In the genomic region with DNA sequence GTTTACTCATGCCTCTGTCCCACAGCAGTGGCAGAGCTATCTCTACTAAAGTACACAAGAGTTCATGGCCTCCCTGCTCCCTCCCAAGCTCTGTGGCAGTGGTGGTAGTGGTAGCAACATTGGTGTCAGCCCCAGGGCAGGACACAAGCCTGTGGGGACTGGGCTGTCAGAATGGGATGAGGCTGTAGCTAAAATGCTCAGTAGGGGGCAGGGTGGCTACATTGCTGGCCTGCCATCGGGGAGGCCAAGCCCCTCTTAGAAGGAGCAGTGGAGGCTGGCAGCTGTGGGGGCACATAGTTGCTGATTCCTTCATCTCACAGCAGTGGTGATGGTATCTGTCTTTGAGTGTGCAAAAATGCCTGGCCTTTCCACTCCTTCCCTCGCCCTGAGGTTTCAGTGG, we compare ENCODE assay signal across 35 cellular contexts.
DNase-seq lines count a peak whose midpoint lies in the region; ATAC-seq and TF ChIP-seq lines count a peak whose summit lies in the region.
"Had no signal": no experiment of that assay in that cellular context is flagged by ENCODE, and none has a peak within 500 bp of the region (broad histone marks: within the 10 kb centered on the region; RNA-seq: fewer than 3 reads in every experiment).

No MANE protein-coding gene starts in this region.

- no peaks in the 10 kb centered on the region for H3K27me3 ChIP-seq in uterus
- H3K27me3 ChIP-seq in gastrocnemius medialis = no peaks in the 10 kb centered on the region
- H3K27me3 ChIP-seq: adrenal gland, body of pancreas, esophagus muscularis mucosa, foreskin keratinocyte, heart right ventricle, suprapubic skin, upper lobe of left lung had no signal

- no peaks in the 10 kb centered on the region for H3K4me1 ChIP-seq in uterus
- no peaks in the 10 kb centered on the region for H3K4me1 ChIP-seq in gastrocnemius medialis
- H3K4me1 ChIP-seq: adrenal gland, body of pancreas, esophagus muscularis mucosa, foreskin keratinocyte, heart right ventricle, lower lobe of right lung, prostate gland, suprapubic skin, upper lobe of left lung had no signal

- H3K36me3 Mint-ChIP-seq in stimulated activated memory B cell treated with anti-CD40 and anti-IgM and Interleukin-4, amounts not matched to agents 10 μg/mL and 1 μg/mL and 100 μg/mL, for 72 hours = no peaks in the 10 kb centered on the region
- H3K36me3 Mint-ChIP-seq: activated naive CD4-positive, alpha-beta T cell treated with anti-CD3 and anti-CD28 coated beads, Interleukin-2, amount 10 ng/mL, durations not matched to agents 7 days and 5 days; CD14-positive monocyte; naive thymus-derived CD4-positive, alpha-beta T cell had no signal

- no peak overlapping the region for H3K4me3 Mint-ChIP-seq in stimulated activated memory B cell treated with anti-CD40 and anti-IgM and Interleukin-4, amounts not matched to agents 10 μg/mL and 1 μg/mL and 100 μg/mL, for 72 hours
- H3K4me3 Mint-ChIP-seq: activated CD4-positive, alpha-beta memory T cell treated with anti-CD3 and anti-CD28 coated beads, Interleukin-2, amount 10 ng/mL, durations not matched to agents 7 days and 5 days; activated naive CD4-positive, alpha-beta T cell treated with anti-CD3 and anti-CD28 coated beads, Interleukin-2, amount 10 ng/mL, durations not matched to agents 7 days and 5 days; CD14-positive monocyte; central memory CD8-positive, alpha-beta T cell; dendritic cell treated with granulocyte-macrophage colony-stimulating factor and Interleukin-4, amounts not matched to agents 40 ng/mL and 50 ng/mL, for 4 days; naive thymus-derived CD4-positive, alpha-beta T cell had no signal

- ATAC-seq in stimulated activated memory B cell treated with anti-CD40 and anti-IgM and Interleukin-4, amounts not matched to agents 10 μg/mL and 1 μg/mL and 100 μg/mL, for 72 hours = peak; percentile 34
- ATAC-seq in gastrocnemius medialis = no peak
- ATAC-seq: body of pancreas; foreskin keratinocyte; naive thymus-derived CD4-positive, alpha-beta T cell; Right ventricle myocardium inferior had no signal

- no peak overlapping the region for H3K27ac Mint-ChIP-seq in stimulated activated memory B cell treated with anti-CD40 and anti-IgM and Interleukin-4, amounts not matched to agents 10 μg/mL and 1 μg/mL and 100 μg/mL, for 72 hours
- H3K27ac Mint-ChIP-seq: activated CD4-positive, alpha-beta memory T cell treated with anti-CD3 and anti-CD28 coated beads, Interleukin-2, amount 10 ng/mL, durations not matched to agents 7 days and 5 days; activated naive CD4-positive, alpha-beta T cell treated with anti-CD3 and anti-CD28 coated beads, Interleukin-2, amount 10 ng/mL, durations not matched to agents 7 days and 5 days; CD14-positive monocyte; dendritic cell treated with granulocyte-macrophage colony-stimulating factor and Interleukin-4, amounts not matched to agents 40 ng/mL and 50 ng/mL, for 4 days; naive thymus-derived CD4-positive, alpha-beta T cell had no signal

- no peaks in the 10 kb centered on the region for H3K9me3 ChIP-seq in uterus
- H3K9me3 ChIP-seq in gastrocnemius medialis = no peaks in the 10 kb centered on the region
- H3K9me3 ChIP-seq: adrenal gland, body of pancreas, lower lobe of right lung, prostate gland, suprapubic skin, upper lobe of left lung had no signal

- H3K4me3 ChIP-seq in LNCaP clone FGC (ENCODE audit: low read depth, low read length) (no peak overlapping the region), uterus (no peak overlapping the region), gastrocnemius medialis (no peak overlapping the region)
- H3K4me3 ChIP-seq: adrenal gland, body of pancreas, esophagus muscularis mucosa, heart right ventricle, lower lobe of right lung, PC-9, prostate gland, suprapubic skin, upper lobe of left lung had no signal

- H3K4me1 Mint-ChIP-seq in stimulated activated memory B cell treated with anti-CD40 and anti-IgM and Interleukin-4, amounts not matched to agents 10 μg/mL and 1 μg/mL and 100 μg/mL, for 72 hours = no peaks in the 10 kb centered on the region
- H3K4me1 Mint-ChIP-seq: activated CD4-positive, alpha-beta memory T cell treated with anti-CD3 and anti-CD28 coated beads, Interleukin-2, amount 10 ng/mL, durations not matched to agents 7 days and 5 days; activated naive CD4-positive, alpha-beta T cell treated with anti-CD3 and anti-CD28 coated beads, Interleukin-2, amount 10 ng/mL, durations not matched to agents 7 days and 5 days; CD14-positive monocyte; central memory CD8-positive, alpha-beta T cell; naive thymus-derived CD4-positive, alpha-beta T cell had no signal

- H3K27ac ChIP-seq in uterus (no peak overlapping the region), gastrocnemius medialis (no peak overlapping the region)
- H3K27ac ChIP-seq: adrenal gland, body of pancreas, esophagus muscularis mucosa, foreskin keratinocyte, heart right ventricle, KMS-11, lower lobe of right lung, PC-9, prostate gland, suprapubic skin, upper lobe of left lung had no signal

- no peak for DNase-seq in LNCaP clone FGC (ENCODE audit: low read depth)
- peak; percentile 9 for DNase-seq in iPS-NIHi11 (ENCODE audit: low spot score)
- no peak for DNase-seq in uterus
- DNase-seq in UCSD-AML1 (lab: John Stamatoyannopoulos, UW; ENCODE audit: unreplicated experiment) = no peak
- no peak for DNase-seq in NCI-H2081 treated with DMSO at 0.1 percent for 48 hours (lab: John Stamatoyannopoulos, UW)
- no peak for DNase-seq in gastrocnemius medialis
- DNase-seq: activated CD4-positive, alpha-beta memory T cell treated with anti-CD3 and anti-CD28 coated beads, Interleukin-2, amount 10 ng/mL, durations not matched to agents 7 days and 5 days; activated CD4-positive, alpha-beta T cell treated with anti-CD3 and anti-CD28 coated beads for 1 hour; activated CD8-positive, alpha-beta memory T cell treated with anti-CD3 and anti-CD28 coated beads, Interleukin-2, amount 50 U/mL, for 48 hours; activated naive CD4-positive, alpha-beta T cell treated with anti-CD3 and anti-CD28 coated beads, Interleukin-2, amount 10 ng/mL, durations not matched to agents 7 days and 5 days; adrenal gland; body of pancreas; foreskin keratinocyte; GOT3; heart right ventricle; kidney glomerular epithelial cell; naive thymus-derived CD4-positive, alpha-beta T cell; NCI-H1417 treated with DMSO at 0.1 percent for 48 hours; NCI-H2227 treated with DMSO at 0.1 percent for 48 hours; NCI-H526; nucleus accumbens; PC-9; stimulated activated naive CD4-positive, alpha-beta T cell treated with Interleukin-2 at 50 U/mL for 16 hours had no signal

- no peak for TF ChIP-seq POLR2A in uterus (IDR thresholded peaks at IDR 0.05)
- no peak for TF ChIP-seq POLR2A in gastrocnemius medialis (IDR thresholded peaks at IDR 0.05)

- TF ChIP-seq CTCF in GM12874 (IDR thresholded peaks at IDR 0.05; ENCODE audit: insufficient read depth, low read depth, low read length) (0 out of 2 replicates have a peak, but pooled peaks have one; percentile 7), LNCaP clone FGC (IDR thresholded peaks at IDR 0.05; ENCODE audit: control insufficient read depth, extremely low read depth, insufficient read depth) (0 out of 2 replicates have a peak, but pooled peaks have one; percentile 14), uterus (IDR thresholded peaks at IDR 0.05) (no peak), gastrocnemius medialis (IDR thresholded peaks at IDR 0.05 in 4 of 5, conservative IDR thresholded peaks at IDR 0.05 in 1 of 5) (no peak)

- intact Hi-C loops in uterus (cut with DNase I; ENCODE audit: low total_unique reads) (no loop called here), gastrocnemius medialis (cut with DNase I; ENCODE audit: low total_unique reads) (no loop called here)

- H3K27me3 Mint-ChIP-seq in stimulated activated memory B cell treated with anti-CD40 and anti-IgM and Interleukin-4, amounts not matched to agents 10 μg/mL and 1 μg/mL and 100 μg/mL, for 72 hours = no peaks in the 10 kb centered on the region
- H3K27me3 Mint-ChIP-seq: activated CD4-positive, alpha-beta memory T cell treated with anti-CD3 and anti-CD28 coated beads, Interleukin-2, amount 10 ng/mL, durations not matched to agents 7 days and 5 days; activated naive CD4-positive, alpha-beta T cell treated with anti-CD3 and anti-CD28 coated beads, Interleukin-2, amount 10 ng/mL, durations not matched to agents 7 days and 5 days; central memory CD8-positive, alpha-beta T cell; dendritic cell treated with granulocyte-macrophage colony-stimulating factor and Interleukin-4, amounts not matched to agents 40 ng/mL and 50 ng/mL, for 4 days; naive thymus-derived CD4-positive, alpha-beta T cell had no signal

- in situ Hi-C loops in gastrocnemius medialis (cut with MboI; ENCODE audit: low sequenced_read_pairs in 4 of 4) = no loop called here

- H3K9me3 Mint-ChIP-seq in stimulated activated memory B cell treated with anti-CD40 and anti-IgM and Interleukin-4, amounts not matched to agents 10 μg/mL and 1 μg/mL and 100 μg/mL, for 72 hours = peaks cover 11% of the 10 kb centered on the region
- H3K9me3 Mint-ChIP-seq: dendritic cell treated with granulocyte-macrophage colony-stimulating factor and Interleukin-4, amounts not matched to agents 40 ng/mL and 50 ng/mL, for 4 days had no signal

- H3K36me3 ChIP-seq in uterus (no peaks in the 10 kb centered on the region), gastrocnemius medialis (no peaks in the 10 kb centered on the region)
- H3K36me3 ChIP-seq: adrenal gland, esophagus muscularis mucosa, heart right ventricle, lower lobe of right lung, prostate gland, suprapubic skin, upper lobe of left lung had no signal

Comparison
In these comparisons a context has a peak if more than half of its experiments do, and no peak if none do; other contexts are left out.
1. CTCF ChIP-seq: peak in GM12874 (single experiment) and LNCaP clone FGC (single experiment); none in uterus (0 of 4) and gastrocnemius medialis (0 of 5).